Comparison of ENCODE assay signal across 15 cellular contexts in genomic region chr9:107142430-107142829, GRCh38.
DNase-seq lines count a peak whose midpoint lies in the region; ATAC-seq and TF ChIP-seq lines count a peak whose summit lies in the region.
"Had no signal": no experiment of that assay in that cellular context is flagged by ENCODE, and none has a peak within 500 bp of the region (broad histone marks: within the 10 kb centered on the region; RNA-seq: fewer than 3 reads in every experiment).

No MANE protein-coding gene starts in this region.

- ATAC-seq in HCT116 (peak; percentile 63), left colon (peak; percentile 51), T-helper 17 cell (no peak), WTC11 (no peak)
- ATAC-seq: Panc1 had no signal

- H3K27me3 ChIP-seq in HCT116 (ENCODE audit: insufficient read depth, low read length) (no peaks in the 10 kb centered on the region), testis (no peaks in the 10 kb centered on the region)
- H3K27me3 ChIP-seq: BE2C had no signal

- TF ChIP-seq POLR2A in HCT116 (IDR thresholded peaks at IDR 0.05; ENCODE audit: borderline replicate concordance, extremely low read depth, insufficient read depth, insufficient read length) = no peak
- TF ChIP-seq POLR2A in testis (IDR thresholded peaks at IDR 0.05) = no peak

- 57 to 67% methylated on average over 1 of the region's 1 CpG for WGBS in testis, 2 donors

- no peak overlapping the region for H3K4me3 Mint-ChIP-seq in T-helper 17 cell
- no peak overlapping the region for H3K4me3 Mint-ChIP-seq in WTC11

- H4K20me1 ChIP-seq in HCT116 (ENCODE audit: insufficient read depth) = no peaks in the 10 kb centered on the region

- no peaks in the 10 kb centered on the region for H3K9me2 ChIP-seq in HCT116 (ENCODE audit: insufficient read depth)

- RAD21 ChIA-PET in HCT116 (lab: Charles Lee; ENCODE audit: low non-redundant PET in 1 of 2, low total read pairs in 2 of 2, uncharacterized antibody in 2 of 2, unreplicated experiment in 2 of 2) = no interaction called here

- POLR2A ChIA-PET in HCT116 (lab: Charles Lee) = no interaction called here
- POLR2A ChIA-PET in WTC11 (lab: Charles Lee) = no interaction called here

- no peak overlapping the region for H3K9ac ChIP-seq in HCT116 (ENCODE audit: low read length)

- no peak for TF ChIP-seq RAD21 in HCT116 (IDR thresholded peaks at IDR 0.05; ENCODE audit: low read depth)

- no peaks in the 10 kb centered on the region for H3K4me1 Mint-ChIP-seq in T-helper 17 cell
- H3K4me1 Mint-ChIP-seq in WTC11 = no peaks in the 10 kb centered on the region

- no peaks in the 10 kb centered on the region for H3K9me3 Mint-ChIP-seq in WTC11
- H3K9me3 Mint-ChIP-seq: CD4-positive, alpha-beta memory T cell had no signal

- peaks cover 4 to 8% of the 10 kb centered on the region in 2 experiments; a peak in 2 of 4 replicates for H3K4me1 ChIP-seq in HCT116 (ENCODE audit: control insufficient read depth in 1 of 2, insufficient read depth in 2 of 2, low read length in 2 of 2)
- H3K4me1 ChIP-seq in testis = peaks cover 18% of the 10 kb centered on the region

- TF ChIP-seq CTCF in HCT116 (IDR thresholded peaks at IDR 0.05 in 2 of 3, conservative IDR thresholded peaks at IDR 0.05 in 1 of 3; ENCODE audit: borderline replicate concordance in 1 of 3, insufficient read depth in 1 of 3, low read depth in 2 of 3, low read length in 2 of 3) (no peak), testis (IDR thresholded peaks at IDR 0.05) (no peak), WTC11 (IDR thresholded peaks at IDR 0.05) (no peak)

- H2AFZ ChIP-seq in HCT116 (ENCODE audit: low read depth, low read length, poor library complexity, severe bottlenecking) = peak overlapping the region; percentile 2

- intact Hi-C loops in HCT116 (cut with micrococcal nuclease) (loop anchor here (10.0 kb wide), 1 partner anchor 1238 kb away; no protein-coding TSS in a partner anchor), left colon (cut with DNase I, micrococcal nuclease) (no loop called here), testis (cut with DNase I; ENCODE audit: low total_unique reads) (no loop called here)

- H3K4me2 ChIP-seq in HCT116 (ENCODE audit: low read length) = no peak overlapping the region

- no peak overlapping the region for H3K27ac ChIP-seq in HCT116 (ENCODE audit: low read depth, low read length)
- peak overlapping the region in 1 of 2 donors; percentile 58 for H3K27ac ChIP-seq in testis

- BruUV-seq in HCT116 (replicated peaks; lab: Mats Ljungman, UMichigan) = no TSS peak

- H3K9me3 ChIP-seq in HCT116 (ENCODE audit: control insufficient read depth in 1 of 2, insufficient read depth in 1 of 2, low read depth in 1 of 2, low read length in 2 of 2) (no peaks in the 10 kb centered on the region), testis (no peaks in the 10 kb centered on the region), T-helper 17 cell (ENCODE audit: control insufficient read depth, low read length, poor library complexity, severe bottlenecking) (no peaks in the 10 kb centered on the region)
- H3K9me3 ChIP-seq: BE2C had no signal

- H3K27me3 Mint-ChIP-seq in T-helper 17 cell (peaks cover 71% of the 10 kb centered on the region), WTC11 (ENCODE audit: low read depth) (no peaks in the 10 kb centered on the region; the same call in 1 of the 2 replicates)

- H3K36me3 ChIP-seq in HCT116 (ENCODE audit: control insufficient read depth in 1 of 2, insufficient read depth in 2 of 2, low read length in 2 of 2) = no peaks in the 10 kb centered on the region
- H3K36me3 ChIP-seq in testis (ENCODE audit: low read depth, missing control alignments) = no peaks in the 10 kb centered on the region
- H3K36me3 ChIP-seq: BE2C had no signal

- no peaks in the 10 kb centered on the region for H3K79me2 ChIP-seq in HCT116 (ENCODE audit: insufficient read depth, low read length)

- DNase-seq in HCT116 (ENCODE audit: low read depth, low spot score) (no peak), dermis blood vessel endothelial cell (peak; percentile 7), left colon (peak in 1 of 2 donors; percentile 30), testis (peak; percentile 69), T-helper 17 cell (no peak), iPS-NIHi7 (ENCODE audit: extremely low spot score) (no peak), WTC11 (ENCODE audit: low spot score) (no peak)
- DNase-seq: ACHN; BE2C; CD4-positive, alpha-beta memory T cell; NCI-H187 treated with DMSO at 0.1 percent for 48 hours; NCI-H2171; NCI-H446 treated with DMSO at 0.1 percent for 48 hours; SHP77 had no signal

- CTCF ChIA-PET in HCT116 (lab: Charles Lee) = interaction anchor here (1.0 to 1.4 kb wide), 2 partner anchors 9 to 199 kb away, joined by 3 read pairs; no protein-coding TSS in a partner anchor
- CTCF ChIA-PET in WTC11 (lab: Charles Lee) = interaction anchor here (0.7 to 1.5 kb wide), 8 partner anchors 8 to 33 kb away, joined by 3 to 6 read pairs (median 4); no protein-coding TSS in a partner anchor

- H3K27ac Mint-ChIP-seq in T-helper 17 cell (no peak overlapping the region), WTC11 (no peak overlapping the region)
- H3K27ac Mint-ChIP-seq: CD4-positive, alpha-beta memory T cell had no signal

- H3K4me3 ChIP-seq in HCT116 (replicated peaks in 1 of 2; ENCODE audit: low read depth in 1 of 2, low read length in 2 of 2) (no peak overlapping the region), testis (no peak overlapping the region)

- H3K36me3 Mint-ChIP-seq in T-helper 17 cell (ENCODE audit: low read depth) (no peaks in the 10 kb centered on the region), WTC11 (no peaks in the 10 kb centered on the region)
- H3K36me3 Mint-ChIP-seq: CD4-positive, alpha-beta memory T cell had no signal

TF ChIP-seq in HCT116, 20 proteins besides CTCF, POLR2A, EP300 and RAD21:
- no peak for TF ChIP-seq SIN3A (IDR thresholded peaks at IDR 0.05; ENCODE audit: low read depth)
- TF ChIP-seq TCF7L2 (IDR thresholded peaks at IDR 0.05; ENCODE audit: borderline replicate concordance, extremely low read depth, insufficient read depth, insufficient read length) = no peak
- TF ChIP-seq YY1 (IDR thresholded peaks at IDR 0.05; ENCODE audit: extremely low read depth, insufficient replicate concordance, low read depth, low read length) = no peak
- TF ChIP-seq ZFX (IDR thresholded peaks at IDR 0.05) = no peak
- no peak for TF ChIP-seq POLR2AphosphoS5 (IDR thresholded peaks at IDR 0.05; ENCODE audit: low read depth, low read length)

TF ChIP-seq in WTC11, 78 proteins besides CTCF, POLR2A, EP300 and RAD21 (continues in another document):
- TF ChIP-seq, protein P1, sequence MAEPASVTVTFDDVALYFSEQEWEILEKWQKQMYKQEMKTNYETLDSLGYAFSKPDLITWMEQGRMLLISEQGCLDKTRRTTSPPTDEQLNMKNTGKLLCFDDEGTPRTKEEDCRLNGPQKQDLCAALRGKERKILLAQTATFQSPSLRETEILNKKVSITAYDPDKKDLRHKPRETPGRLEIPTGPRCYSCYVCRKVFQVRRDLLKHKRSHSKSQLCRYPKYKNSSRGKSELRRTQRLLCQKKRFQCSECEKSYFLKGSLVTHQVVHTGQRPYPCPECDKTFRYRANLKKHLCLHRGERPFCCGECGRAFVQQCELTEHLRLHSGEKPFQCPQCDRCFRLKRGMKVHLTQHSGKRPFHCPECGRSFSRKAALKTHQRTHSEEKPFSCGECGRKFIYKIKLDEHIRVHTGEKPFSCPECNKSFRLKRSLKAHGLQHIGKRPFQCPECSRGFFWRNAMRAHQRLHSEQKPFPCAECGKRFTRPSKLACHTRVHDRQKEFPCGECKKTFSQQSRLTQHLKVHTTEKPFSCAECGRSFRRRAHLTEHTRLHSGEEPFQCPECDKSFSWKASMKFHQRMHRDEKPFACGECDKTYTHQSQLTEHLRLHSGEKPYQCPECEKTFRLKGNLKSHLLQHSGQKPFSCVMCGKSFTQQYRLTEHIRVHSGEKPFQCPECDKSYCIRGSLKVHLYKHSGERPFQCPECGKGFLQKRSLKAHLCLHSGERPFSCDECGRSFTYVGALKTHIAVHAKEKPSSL (CRISPR knock-in tag; conservative IDR thresholded peaks at IDR 0.05) = no peak
- no peak for TF ChIP-seq ZNF121 (CRISPR knock-in tag; IDR thresholded peaks at IDR 0.05)
- TF ChIP-seq, protein P2, sequence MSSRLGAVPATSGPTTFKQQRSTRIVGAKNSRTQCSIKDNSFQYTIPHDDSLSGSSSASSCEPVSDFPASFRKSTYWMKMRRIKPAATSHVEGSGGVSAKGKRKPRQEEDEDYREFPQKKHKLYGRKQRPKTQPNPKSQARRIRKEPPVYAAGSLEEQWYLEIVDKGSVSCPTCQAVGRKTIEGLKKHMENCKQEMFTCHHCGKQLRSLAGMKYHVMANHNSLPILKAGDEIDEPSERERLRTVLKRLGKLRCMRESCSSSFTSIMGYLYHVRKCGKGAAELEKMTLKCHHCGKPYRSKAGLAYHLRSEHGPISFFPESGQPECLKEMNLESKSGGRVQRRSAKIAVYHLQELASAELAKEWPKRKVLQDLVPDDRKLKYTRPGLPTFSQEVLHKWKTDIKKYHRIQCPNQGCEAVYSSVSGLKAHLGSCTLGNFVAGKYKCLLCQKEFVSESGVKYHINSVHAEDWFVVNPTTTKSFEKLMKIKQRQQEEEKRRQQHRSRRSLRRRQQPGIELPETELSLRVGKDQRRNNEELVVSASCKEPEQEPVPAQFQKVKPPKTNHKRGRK (CRISPR knock-in tag; IDR thresholded peaks at IDR 0.05; ENCODE audit: borderline replicate concordance) = no peak
- TF ChIP-seq, protein P3, sequence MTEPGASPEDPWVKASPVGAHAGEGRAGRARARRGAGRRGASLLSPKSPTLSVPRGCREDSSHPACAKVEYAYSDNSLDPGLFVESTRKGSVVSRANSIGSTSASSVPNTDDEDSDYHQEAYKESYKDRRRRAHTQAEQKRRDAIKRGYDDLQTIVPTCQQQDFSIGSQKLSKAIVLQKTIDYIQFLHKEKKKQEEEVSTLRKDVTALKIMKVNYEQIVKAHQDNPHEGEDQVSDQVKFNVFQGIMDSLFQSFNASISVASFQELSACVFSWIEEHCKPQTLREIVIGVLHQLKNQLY (CRISPR knock-in tag; IDR thresholded peaks at IDR 0.05) = no peak
- TF ChIP-seq ZNF317 (CRISPR knock-in tag; IDR thresholded peaks at IDR 0.05; ENCODE audit: borderline replicate concordance, low read depth) = no peak
- TF ChIP-seq ZMAT4 (CRISPR knock-in tag; IDR thresholded peaks at IDR 0.05) = no peak

Comparison
In these comparisons a context has a peak if more than half of its experiments do, and no peak if none do; other contexts are left out.
1. ATAC-seq: peak in HCT116 (single experiment) and left colon (single experiment); none in T-helper 17 cell (single experiment) and WTC11 (single experiment).
2. DNase-seq: peak in dermis blood vessel endothelial cell (single experiment) and testis (single experiment); none in HCT116 (single experiment), T-helper 17 cell (0 of 3), iPS-NIHi7 (single experiment) and WTC11 (single experiment).